17 cellular contexts compared by ENCODE assay signal in genomic region chr5:88748670-88749069, GRCh38.
"Had no signal": no experiment of that assay in that cellular context is flagged by ENCODE, and none has a peak within 500 bp of the region (broad histone marks: within the 10 kb centered on the region; RNA-seq: fewer than 3 reads in every experiment).

No MANE protein-coding gene starts in this region.

- DNase-seq: activated CD4-positive, alpha-beta T cell treated with anti-CD3 and anti-CD28 coated beads for 48 hours; activated CD8-positive, alpha-beta memory T cell treated with anti-CD3 and anti-CD28 coated beads, Interleukin-2, amount 50 U/mL, for 4 hours; activated CD8-positive, alpha-beta T cell treated with anti-CD3 and anti-CD28 coated beads for 36 hours; activated effector memory CD4-positive, alpha-beta T cell treated with anti-CD3 and anti-CD28 coated beads, Interleukin-2, amount 50 U/mL, for 16 hours; activated T-cell treated with anti-CD3 and anti-CD28 coated beads, Interleukin-2, amount 50 U/mL, for 48 hours; central memory CD4-positive, alpha-beta T cell; colonic mucosa; esophagus squamous epithelium; glutamatergic neuron; left cardiac atrium; naive thymus-derived CD4-positive, alpha-beta T cell; stimulated activated CD4-positive, alpha-beta T cell treated with anti-CD3 and anti-CD28 coated beads, Interleukin-2, amount 100 ng/mL, for 48 hours; stimulated activated naive CD4-positive, alpha-beta T cell; T-helper 17 cell; tibial artery had no signal

- H3K4me3 ChIP-seq: colonic mucosa, esophagus squamous epithelium, tibial artery, vagina had no signal

- H3K27ac Mint-ChIP-seq: activated CD8-positive, alpha-beta T cell treated with anti-CD3 and anti-CD28 coated beads for 36 hours; activated naive CD4-positive, alpha-beta T cell treated with anti-CD3 and anti-CD28 coated beads, Interleukin-2, amount 50 U/mL, for 24 hours; naive thymus-derived CD4-positive, alpha-beta T cell; T-helper 17 cell had no signal

- ATAC-seq: activated CD8-positive, alpha-beta T cell treated with anti-CD3 and anti-CD28 coated beads for 36 hours; left cardiac atrium; naive thymus-derived CD4-positive, alpha-beta T cell; T-helper 17 cell had no signal

- H3K36me3 ChIP-seq: colonic mucosa had no signal

- H3K4me1 ChIP-seq: colonic mucosa, vagina had no signal

- H3K4me3 Mint-ChIP-seq: activated CD8-positive, alpha-beta T cell treated with anti-CD3 and anti-CD28 coated beads for 36 hours; activated naive CD4-positive, alpha-beta T cell treated with anti-CD3 and anti-CD28 coated beads, Interleukin-2, amount 50 U/mL, for 24 hours; naive thymus-derived CD4-positive, alpha-beta T cell; T-helper 17 cell had no signal

- H3K27me3 ChIP-seq: colonic mucosa, esophagus squamous epithelium, tibial artery, vagina had no signal

- H3K36me3 Mint-ChIP-seq: activated naive CD4-positive, alpha-beta T cell treated with anti-CD3 and anti-CD28 coated beads, Interleukin-2, amount 50 U/mL, for 24 hours; naive thymus-derived CD4-positive, alpha-beta T cell had no signal

- H3K9me3 ChIP-seq: colonic mucosa, esophagus squamous epithelium, tibial artery, vagina had no signal

- H3K9me3 Mint-ChIP-seq: activated CD8-positive, alpha-beta T cell treated with anti-CD3 and anti-CD28 coated beads for 36 hours; activated naive CD4-positive, alpha-beta T cell treated with anti-CD3 and anti-CD28 coated beads, Interleukin-2, amount 50 U/mL, for 24 hours; naive thymus-derived CD4-positive, alpha-beta T cell had no signal

- H3K27ac ChIP-seq: colonic mucosa, esophagus squamous epithelium, tibial artery, vagina had no signal
